11 cellular contexts compared by ENCODE assay signal in the genomic region with DNA sequence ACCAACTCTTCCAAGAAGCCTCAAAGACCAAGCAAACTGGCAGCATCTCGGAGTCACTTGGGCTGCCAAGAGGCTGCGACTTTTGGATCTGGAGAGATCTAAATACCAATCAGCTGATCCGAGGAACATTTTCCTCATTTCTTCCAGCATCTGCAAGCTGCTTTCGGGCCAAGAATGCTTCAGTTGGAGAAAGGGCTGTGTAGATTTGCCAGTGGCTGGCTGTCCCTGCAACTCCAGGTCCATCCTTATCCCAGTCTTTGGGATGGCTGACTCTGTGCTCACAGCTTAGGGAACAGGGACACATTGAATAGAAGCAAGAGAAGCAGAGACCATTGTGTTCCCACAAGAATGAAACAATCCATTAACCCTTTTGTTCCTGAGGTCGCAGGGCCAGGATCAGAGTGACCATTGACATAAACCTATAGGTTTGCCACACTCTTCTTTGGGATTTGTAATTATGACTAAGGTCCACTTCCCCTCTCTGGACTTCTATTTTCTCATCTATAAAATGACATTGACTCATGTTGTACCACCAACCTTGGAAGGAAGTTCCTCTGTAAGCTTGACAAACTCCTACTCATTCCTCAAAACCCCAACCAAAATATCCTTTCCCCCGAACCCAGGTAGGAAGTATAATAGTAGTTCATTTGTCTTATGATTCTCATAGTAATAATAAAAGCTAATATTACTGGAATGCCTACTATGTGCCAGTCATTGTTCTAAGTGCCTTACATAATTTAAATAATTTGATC.
DNase-seq lines count a peak whose midpoint lies in the region; ATAC-seq and TF ChIP-seq lines count a peak whose summit lies in the region.
"Had no signal": no experiment of that assay in that cellular context is flagged by ENCODE, and none has a peak within 500 bp of the region (broad histone marks: within the 10 kb centered on the region; RNA-seq: fewer than 3 reads in every experiment).

No MANE protein-coding gene starts in this region.

- peak; percentile 5; the same call in 1 of the 3 replicates for ATAC-seq in SK-N-SH treated with all-trans-retinoic acid at 6 μM for 48 hours
- ATAC-seq: activated CD4-positive, alpha-beta T cell treated with anti-CD3 and anti-CD28 coated beads for 36 hours had no signal

- POLR2A ChIA-PET in RWPE1 (lab: Yijun Ruan, JAX; ENCODE audit: low non-redundant PET) = no interaction called here

- H3K4me3 ChIP-seq in fibroblast of the aortic adventitia (ENCODE audit: low read depth, low read length) = no peak overlapping the region

- H3K27ac ChIP-seq in RWPE1 = no peak overlapping the region

- DNase-seq in AG20443 (ENCODE audit: low spot score) (peak; percentile 81), fibroblast of the aortic adventitia (ENCODE audit: low read depth) (peak; percentile 94), pons (ENCODE audit: low spot score) (peak; percentile 70), RWPE1 (ENCODE audit: low spot score) (no peak), occipital lobe (lab: John Stamatoyannopoulos, UW) (no peak), mesenteric fat pad (ENCODE audit: low spot score) (no peak), NCI-H2227 (lab: John Stamatoyannopoulos, UW; ENCODE audit: unreplicated experiment) (no peak)
- DNase-seq: activated CD4-positive, alpha-beta T cell treated with anti-CD3 and anti-CD28 coated beads for 36 hours; NCI-H510A; SIG-M5 had no signal

- no peak for TF ChIP-seq CTCF in fibroblast of the aortic adventitia (IDR thresholded peaks at IDR 0.05; ENCODE audit: insufficient read depth, low read length)
- no peak for TF ChIP-seq CTCF in RWPE1 (conservative IDR thresholded peaks at IDR 0.05; ENCODE audit: low read depth)

- CTCF ChIA-PET in RWPE1 (lab: Yijun Ruan, JAX) = no interaction called here

TF ChIP-seq in SK-N-SH treated with all-trans-retinoic acid at 6 μM for 48 hours, 23 proteins besides CTCF, POLR2A, EP300 and RAD21:
- TF ChIP-seq TSHZ2 (CRISPR knock-in tag; IDR thresholded peaks at IDR 0.05) (no peak), TOX (CRISPR knock-in tag; IDR thresholded peaks at IDR 0.05; ENCODE audit: borderline replicate concordance) (no peak), ZFP3 (CRISPR knock-in tag; IDR thresholded peaks at IDR 0.05) (peak; percentile 100), ZNF565 (CRISPR knock-in tag; conservative IDR thresholded peaks at IDR 0.05; ENCODE audit: low read depth) (no peak)
- TF ChIP-seq, protein P1, sequence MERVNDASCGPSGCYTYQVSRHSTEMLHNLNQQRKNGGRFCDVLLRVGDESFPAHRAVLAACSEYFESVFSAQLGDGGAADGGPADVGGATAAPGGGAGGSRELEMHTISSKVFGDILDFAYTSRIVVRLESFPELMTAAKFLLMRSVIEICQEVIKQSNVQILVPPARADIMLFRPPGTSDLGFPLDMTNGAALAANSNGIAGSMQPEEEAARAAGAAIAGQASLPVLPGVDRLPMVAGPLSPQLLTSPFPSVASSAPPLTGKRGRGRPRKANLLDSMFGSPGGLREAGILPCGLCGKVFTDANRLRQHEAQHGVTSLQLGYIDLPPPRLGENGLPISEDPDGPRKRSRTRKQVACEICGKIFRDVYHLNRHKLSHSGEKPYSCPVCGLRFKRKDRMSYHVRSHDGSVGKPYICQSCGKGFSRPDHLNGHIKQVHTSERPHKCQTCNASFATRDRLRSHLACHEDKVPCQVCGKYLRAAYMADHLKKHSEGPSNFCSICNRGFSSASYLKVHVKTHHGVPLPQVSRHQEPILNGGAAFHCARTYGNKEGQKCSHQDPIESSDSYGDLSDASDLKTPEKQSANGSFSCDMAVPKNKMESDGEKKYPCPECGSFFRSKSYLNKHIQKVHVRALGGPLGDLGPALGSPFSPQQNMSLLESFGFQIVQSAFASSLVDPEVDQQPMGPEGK (CRISPR knock-in tag; IDR thresholded peaks at IDR 0.05; ENCODE audit: borderline replicate concordance) = no peak

Comparison
In these comparisons a context has a peak if more than half of its experiments do, and no peak if none do; other contexts are left out.
1. DNase-seq: peak in AG20443 (single experiment), fibroblast of the aortic adventitia (single experiment) and pons (single experiment); none in RWPE1 (single experiment), occipital lobe (single experiment), mesenteric fat pad (single experiment) and NCI-H2227 (single experiment).